ENCODE assay signal across 8 cellular contexts in the genomic region with DNA sequence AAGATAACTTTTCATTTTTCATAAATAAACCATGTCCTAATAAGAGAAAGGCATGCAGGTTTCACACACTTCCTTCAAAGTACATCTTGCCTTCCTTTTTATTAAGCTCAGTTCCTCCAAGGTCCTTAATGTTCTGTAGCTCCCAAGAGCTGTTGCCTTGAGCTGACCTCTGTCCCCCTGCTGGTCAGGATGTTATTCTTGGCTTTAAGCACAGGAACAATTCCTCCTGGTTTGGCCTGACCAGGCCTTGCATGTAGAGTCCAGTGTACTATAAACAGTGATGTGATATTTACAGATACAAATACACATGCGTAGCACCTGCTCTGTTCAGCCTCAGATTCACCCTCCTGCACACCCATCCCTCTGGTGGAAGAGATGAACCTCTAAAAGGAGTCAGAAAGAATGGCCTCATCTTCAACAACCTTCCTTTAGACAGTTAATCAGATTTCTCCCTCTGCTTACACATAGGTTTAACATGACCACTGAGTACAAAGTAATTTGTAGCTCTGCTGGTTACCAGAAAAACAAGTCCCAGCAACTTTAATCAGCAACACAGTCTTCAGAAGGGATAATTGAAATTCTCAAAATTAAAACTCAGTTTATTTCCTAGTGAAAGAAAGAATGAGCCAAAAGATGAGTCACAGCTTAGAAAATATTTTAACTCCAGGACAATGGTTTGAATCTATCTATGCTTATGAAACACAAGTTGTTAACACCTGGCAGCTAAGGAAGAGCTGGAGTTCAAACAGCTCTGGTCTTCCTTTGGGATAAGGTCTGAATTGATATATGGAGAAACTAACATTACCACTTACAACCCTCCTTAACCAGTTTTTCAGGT. TPM values are rescaled to one million over a fixed set of nuclear protein-coding genes. Genes with fewer than 3 reads are reported as not detected.
DNase-seq lines count a peak whose midpoint lies in the region; ATAC-seq, FAIRE-seq and TF ChIP-seq lines count a peak whose summit lies in the region.

No MANE protein-coding gene starts in this region.

- no peak for TF ChIP-seq POLR2A in A549 (IDR thresholded peaks at IDR 0.05; ENCODE audit: low read length)
- TF ChIP-seq POLR2A in GM18505 (IDR thresholded peaks at IDR 0.05; ENCODE audit: borderline replicate concordance, extremely low read depth, insufficient read depth, insufficient read length) = no peak

- ATAC-seq in A549 (peak; percentile 96), HG03469 (IDR thresholded peaks at IDR 0.05; ENCODE audit: unreplicated experiment) (no peak), GM18505 (IDR thresholded peaks at IDR 0.05; ENCODE audit: unreplicated experiment) (no peak), HG03196 (IDR thresholded peaks at IDR 0.05; ENCODE audit: unreplicated experiment) (no peak)

- peak overlapping the region; percentile 49 for H3K4me2 ChIP-seq in A549

- no peaks in the 10 kb centered on the region for H3K9me3 ChIP-seq in A549

- peak; percentile 62 for TF ChIP-seq CTCF in A549 (IDR thresholded peaks at IDR 0.05)

- H3K27me3 ChIP-seq in H7 (ENCODE audit: control insufficient read depth, insufficient read depth, low read length) = no peaks in the 10 kb centered on the region

- peak in 1 of 2 experiments; percentile 38; a peak in 3 of 5 replicates for TF ChIP-seq RAD21 in A549 (conservative IDR thresholded peaks at IDR 0.05 in 1 of 2, IDR thresholded peaks at IDR 0.05 in 1 of 2)

- FAIRE-seq in A549 (lab: Jason Lieb, UNC) = peak; percentile 59

- peaks cover 39% of the 10 kb centered on the region for H3K4me1 ChIP-seq in A549

- DNase-seq in A549 (ENCODE audit: low read depth in 1 of 2, low spot score in 1 of 2) = peak; percentile 64 to 84
- peak; percentile 38 for DNase-seq in H7
- peak; percentile 27 for DNase-seq in SW480 (ENCODE audit: low spot score)
- DNase-seq in globus pallidus (ENCODE audit: low spot score) = peak; percentile 26
- peak; percentile 47 for DNase-seq in pons (ENCODE audit: low spot score)

- POLR2A ChIA-PET in A549 (lab: Yijun Ruan, JAX) = interaction anchor here (0.5 to 1.0 kb wide), 2 partner anchors 24 to 90 kb away, joined by 3 to 4 read pairs; no protein-coding TSS in a partner anchor

- peak overlapping the region; percentile 53 to 56; a peak in 5 of 6 replicates for H3K27ac ChIP-seq in A549

- H3K36me3 ChIP-seq in H7 (replicated peaks; ENCODE audit: control insufficient read depth, insufficient read depth, low read length) = no peaks in the 10 kb centered on the region

- WGBS in A549 (ENCODE audit: missing lambda C conversion rate) = 19% methylated on average over 1 of the region's 1 CpG

- CTCF ChIA-PET in A549 (lab: Yijun Ruan, JAX) = interaction anchor here (0.7 to 3.4 kb wide), 30 partner anchors 9 to 143 kb away, joined by 3 to 21 read pairs (median 4); a partner anchor contains a TSS

- no peak for TF ChIP-seq EP300 in A549 (IDR thresholded peaks at IDR 0.05)

- no peak overlapping the region for H3K4me3 ChIP-seq in A549
- no peak overlapping the region for H3K4me3 ChIP-seq in H7 (ENCODE audit: insufficient read depth, low read depth, low read length)

TF ChIP-seq in A549, 52 proteins besides CTCF, POLR2A, EP300 and RAD21:
- TF ChIP-seq, protein P1, sequence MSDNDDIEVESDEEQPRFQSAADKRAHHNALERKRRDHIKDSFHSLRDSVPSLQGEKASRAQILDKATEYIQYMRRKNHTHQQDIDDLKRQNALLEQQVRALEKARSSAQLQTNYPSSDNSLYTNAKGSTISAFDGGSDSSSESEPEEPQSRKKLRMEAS (IDR thresholded peaks at IDR 0.05) = 0 out of 2 replicates have a peak, but pooled peaks have one; percentile 14
- TF ChIP-seq MAFK (IDR thresholded peaks at IDR 0.05; ENCODE audit: partially characterized antibody) (no peak), FOSL2 (IDR thresholded peaks at IDR 0.05) (no peak), FOSL2 (CRISPR knock-in tag; IDR thresholded peaks at IDR 0.05) (peak; percentile 53)
- TF ChIP-seq, protein P2, sequence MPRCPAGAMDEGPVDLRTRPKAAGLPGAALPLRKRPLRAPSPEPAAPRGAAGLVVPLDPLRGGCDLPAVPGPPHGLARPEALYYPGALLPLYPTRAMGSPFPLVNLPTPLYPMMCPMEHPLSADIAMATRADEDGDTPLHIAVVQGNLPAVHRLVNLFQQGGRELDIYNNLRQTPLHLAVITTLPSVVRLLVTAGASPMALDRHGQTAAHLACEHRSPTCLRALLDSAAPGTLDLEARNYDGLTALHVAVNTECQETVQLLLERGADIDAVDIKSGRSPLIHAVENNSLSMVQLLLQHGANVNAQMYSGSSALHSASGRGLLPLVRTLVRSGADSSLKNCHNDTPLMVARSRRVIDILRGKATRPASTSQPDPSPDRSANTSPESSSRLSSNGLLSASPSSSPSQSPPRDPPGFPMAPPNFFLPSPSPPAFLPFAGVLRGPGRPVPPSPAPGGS (IDR thresholded peaks at IDR 0.05) = no peak
TF ChIP-seq in A549: peak in this region for 2.

RNA-seq across cellular contexts. Expression of a gene that starts 46.5 kb away (rescaled TPM):
- polyA plus RNA-seq in A549 (2011; rRNA removed) (60.2 and 71.2 TPM in 2 replicates), A549 (2017; fragmentation: RNase III; extraction: RNeasy Plus Mini Kit Qiagen cat#74134 plus additional on column Dnase treatment) (25.5 to 31.1 TPM (median 29.5 TPM) in 3 replicates)
- polyA plus RNA-seq in A549 (2012; cell fraction: cytosol; rRNA removed) = 27.7 and 47.2 TPM in 2 replicates
- polyA plus RNA-seq in A549 (2012; cell fraction: nucleus; rRNA removed) = 27.3 and 40.0 TPM in 2 replicates
- 104 and 109 TPM in 2 replicates for polyA minus RNA-seq in A549 (2011; rRNA and poly(A)+ RNA removed)
- total RNA-seq in H7 (2014; rRNA removed; shearing (Covaris generic)) = 44.8 and 48.1 TPM in 2 replicates

Comparison
In these comparisons a context has a peak if more than half of its experiments do, and no peak if none do; other contexts are left out.
1. ATAC-seq: peak in A549 (2 of 2); none in HG03469 (single experiment), GM18505 (single experiment) and HG03196 (single experiment).
2. Peak in every context shown above with its lines, with median percentiles within 50 percentile points of each other: DNase-seq.